Comparison of ENCODE assay signal across 13 cellular contexts in the genomic region with DNA sequence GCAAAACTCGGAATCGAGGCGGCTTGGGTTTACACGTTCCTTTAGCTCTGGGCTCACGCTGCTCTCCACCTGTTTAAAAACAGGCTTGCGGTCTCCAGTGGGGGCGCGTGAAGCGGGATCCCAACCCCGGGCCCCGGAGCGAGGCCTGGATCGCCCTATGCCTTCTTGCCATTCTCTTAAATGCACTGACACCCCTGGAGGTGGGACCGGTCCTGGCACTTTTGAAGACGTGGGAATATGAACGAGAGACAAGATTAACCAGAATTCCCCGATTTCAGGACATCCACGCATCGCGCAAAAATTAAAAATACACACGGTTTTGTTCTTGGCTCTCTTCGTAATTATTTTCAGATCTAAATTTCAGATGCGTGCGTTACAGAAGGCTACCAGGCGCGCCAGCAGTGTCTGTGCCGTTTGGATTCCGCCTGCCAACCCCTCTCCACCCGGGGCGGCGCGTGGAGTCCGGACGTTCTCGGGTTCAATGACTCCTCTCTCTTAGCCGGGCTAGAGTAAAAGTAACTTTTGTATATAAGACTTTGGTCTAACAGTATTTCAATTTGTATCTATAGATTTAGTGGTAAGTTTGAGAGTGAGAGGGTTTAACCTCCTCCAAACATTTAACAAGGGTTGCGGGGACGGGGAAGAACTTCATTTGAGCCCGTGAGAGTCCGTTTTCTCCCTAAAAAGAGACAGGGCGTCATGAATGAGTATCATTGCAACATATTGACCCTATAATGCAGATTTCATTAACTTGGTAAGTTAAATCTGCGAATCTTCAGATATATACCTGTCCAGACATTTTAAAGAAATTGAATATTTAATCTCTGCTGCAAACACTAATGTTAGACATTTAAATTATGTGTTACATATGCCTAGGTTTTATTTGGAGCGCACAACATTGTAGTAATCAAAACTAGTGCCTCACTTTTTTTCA. TPM values are rescaled to one million over a fixed set of nuclear protein-coding genes. Genes with fewer than 3 reads are reported as not detected.
A peak's percentile ranks its signal among the peaks of the same experiment; 100 is the strongest.
DNase-seq lines count a peak whose midpoint lies in the region; ATAC-seq and TF ChIP-seq lines count a peak whose summit lies in the region.
"Had no signal": no experiment of that assay in that cellular context is flagged by ENCODE, and none has a peak within 500 bp of the region (broad histone marks: within the 10 kb centered on the region; RNA-seq: fewer than 3 reads in every experiment).

No MANE protein-coding gene starts in this region.

- peak overlapping the region; percentile 75 for H2BK5ac ChIP-seq in IMR-90 (ENCODE audit: low read depth, low read length, poor library complexity, severe bottlenecking)

- no peaks in the 10 kb centered on the region for H3K79me2 ChIP-seq in neural cell (replicated peaks; ENCODE audit: insufficient read depth, low read length)

- H4K20me1 ChIP-seq in IMR-90 (ENCODE audit: insufficient read depth, low read length) = peaks cover 9% of the 10 kb centered on the region; the same call in 1 of the 2 replicates
- no peaks in the 10 kb centered on the region for H4K20me1 ChIP-seq in neural cell (ENCODE audit: insufficient read depth)

- H4K5ac ChIP-seq in IMR-90 (ENCODE audit: low read depth, low read length) = no peak overlapping the region

- H2AK5ac ChIP-seq in IMR-90 (ENCODE audit: low read depth, low read length) = peak overlapping the region; percentile 4

- peaks cover 16 to 47% of the 10 kb centered on the region in 2 experiments for H3K79me1 ChIP-seq in IMR-90 (ENCODE audit: low read depth in 1 of 2, low read length in 2 of 2)

- H3K9me3 ChIP-seq in IMR-90 (ENCODE audit: control insufficient read depth, insufficient read depth, low read length) (no peaks in the 10 kb centered on the region), neural cell (ENCODE audit: low read length) (no peaks in the 10 kb centered on the region)
- H3K9me3 ChIP-seq: ascending aorta had no signal

- no peak for ATAC-seq in IMR-90 (ENCODE audit: low read depth)
- no peak for ATAC-seq in HG02884 (IDR thresholded peaks at IDR 0.05; ENCODE audit: unreplicated experiment)

- H3K9ac ChIP-seq in IMR-90 (ENCODE audit: low read depth, low read length) (peak overlapping the region; percentile 58), neural cell (ENCODE audit: low read length) (no peak overlapping the region)

- peak overlapping the region; percentile 44 for H2BK120ac ChIP-seq in IMR-90 (ENCODE audit: low read depth, low read length)

- TF ChIP-seq RAD21 in IMR-90 (IDR thresholded peaks at IDR 0.05; ENCODE audit: low read length) = peak; percentile 7; the same call in 1 of the 2 replicates
- no peak for TF ChIP-seq RAD21 in neural cell (conservative IDR thresholded peaks at IDR 0.05)

- H3K23ac ChIP-seq in IMR-90 (ENCODE audit: low read depth, low read length) = peak overlapping the region; percentile 74

- H3K4me2 ChIP-seq in IMR-90 (ENCODE audit: low read depth, low read length) (peak overlapping the region; percentile 86), neural cell (ENCODE audit: low read length) (no peak overlapping the region)

- peak overlapping the region; percentile 12 to 27; a peak in 3 of 4 replicates for H4K8ac ChIP-seq in IMR-90 (ENCODE audit: low read depth in 2 of 2, low read length in 2 of 2)

- peak overlapping the region; percentile 45; the same call in 1 of the 2 replicates for H3K18ac ChIP-seq in IMR-90 (ENCODE audit: low read depth, low read length)

- CTCF ChIA-PET in IMR-90 (lab: Yijun Ruan, JAX) = interaction anchor here (1.2 kb wide), 1 partner anchor 228 kb away, joined by 4 read pairs; no protein-coding TSS in a partner anchor

- H2BK20ac ChIP-seq in IMR-90 (ENCODE audit: low read depth, low read length) = no peak overlapping the region

- H2AFZ ChIP-seq in IMR-90 (replicated peaks; ENCODE audit: low read length, poor library complexity) = peak overlapping the region; percentile 16
- no peak overlapping the region for H2AFZ ChIP-seq in neural cell (ENCODE audit: low read depth, low read length)

- no TSS peak for BruUV-seq in IMR-90 (replicated peaks; lab: Mats Ljungman, UMichigan)

- no peak overlapping the region for H2BK15ac ChIP-seq in IMR-90 (ENCODE audit: low read depth, low read length)

- peak overlapping the region; percentile 79 for H3K4ac ChIP-seq in IMR-90 (ENCODE audit: low read depth, low read length)

- no peak for TF ChIP-seq EP300 in neural cell (conservative IDR thresholded peaks at IDR 0.05; ENCODE audit: poor library complexity, severe bottlenecking)

- H3K4me1 ChIP-seq in IMR-90 (ENCODE audit: control insufficient read depth, insufficient read depth, low read length) = peaks cover 15% of the 10 kb centered on the region

- peak overlapping the region; percentile 20; the same call in 1 of the 2 replicates for H3K14ac ChIP-seq in IMR-90 (replicated peaks; ENCODE audit: low read depth, low read length)

- H2AK9ac ChIP-seq in IMR-90 (replicated peaks; ENCODE audit: low read depth, low read length, poor library complexity) = peak overlapping the region; percentile 33

- dilution Hi-C loops in IMR-90 (cut with HindIII; ENCODE audit: low sequenced_read_pairs, unreplicated experiment) = no loop called here

- 0 out of 2 replicates have a peak, but pooled peaks have one; percentile 7 for TF ChIP-seq POLR2A in IMR-90 (IDR thresholded peaks at IDR 0.05; ENCODE audit: low read depth, low read length)

- H3K27ac ChIP-seq in IMR-90 (ENCODE audit: insufficient read depth, low read length) (peak overlapping the region; percentile 44), dorsolateral prefrontal cortex (peak overlapping the region in 11 of 59 donors; percentile 9 to 73 (median 39)), neural cell (ENCODE audit: low read length) (no peak overlapping the region)
- H3K27ac ChIP-seq: ascending aorta had no signal

- in situ Hi-C loops in IMR-90 (cut with MboI; ENCODE audit: low sequenced_read_pairs) = loop anchor here (5.0 to 10.0 kb wide), 4 partner anchors 77 to 360 kb away; no protein-coding TSS in a partner anchor

- H3K4me3 ChIP-seq in IMR-90 (ENCODE audit: insufficient read depth, low read depth, low read length) = peak overlapping the region; percentile 37
- peak overlapping the region in 39 of 59 donors; percentile 1 to 63 (median 35) for H3K4me3 ChIP-seq in dorsolateral prefrontal cortex
- H3K4me3 ChIP-seq in neural cell (ENCODE audit: low read length) = no peak overlapping the region

- H3K56ac ChIP-seq in IMR-90 (ENCODE audit: extremely low read depth, insufficient read depth, low read length) = 0 out of 2 replicates have a peak overlapping the region, but pooled peaks have one; percentile 34

- no peaks in the 10 kb centered on the region for H3F3A ChIP-seq in neural cell (ENCODE audit: insufficient read depth, low read length, poor library complexity, severe bottlenecking)

- peak; percentile 58 for DNase-seq in NCI-H1092 treated with DMSO at 0.1 percent for 48 hours (lab: John Stamatoyannopoulos, UW)
- DNase-seq in NCI-H1092 (lab: John Stamatoyannopoulos, UW) = no peak
- DNase-seq in IMR-90 = no peak
- DNase-seq in dorsolateral prefrontal cortex = no peak
- no peak for DNase-seq in foreskin melanocyte
- DNase-seq in Ammon's horn (ENCODE audit: low spot score) = no peak
- DNase-seq: activated T-cell treated with anti-CD3 and anti-CD28 coated beads for 4 hours, DMS79, small intestine, trophoblast cell had no signal

- peak overlapping the region; percentile 50; the same call in 1 of the 2 replicates for H4K91ac ChIP-seq in IMR-90 (ENCODE audit: insufficient read depth, low read depth, low read length)

- H3K36me3 ChIP-seq in IMR-90 (ENCODE audit: control insufficient read depth, insufficient read depth, low read length) (peaks cover 8% of the 10 kb centered on the region; the same call in 1 of the 2 replicates), neural cell (ENCODE audit: insufficient read depth, low read length) (no peaks in the 10 kb centered on the region)

- H3K9me1 ChIP-seq in IMR-90 (ENCODE audit: insufficient read depth, low read length) = peaks cover 4% of the 10 kb centered on the region

- H3K9me2 ChIP-seq in neural cell (ENCODE audit: insufficient read depth, low read length) = no peaks in the 10 kb centered on the region

- peak; percentile 7; the same call in 1 of the 2 replicates for TF ChIP-seq CTCF in IMR-90 (conservative IDR thresholded peaks at IDR 0.05; ENCODE audit: low read depth, low read length)
- TF ChIP-seq CTCF in dorsolateral prefrontal cortex (IDR thresholded peaks at IDR 0.05 in 54 of 56, conservative IDR thresholded peaks at IDR 0.05 in 2 of 56; ENCODE audit: low read depth in 1 of 56, partially characterized antibody in 56 of 56) = no peak
- TF ChIP-seq CTCF in neural cell (IDR thresholded peaks at IDR 0.05; ENCODE audit: poor library complexity, severe bottlenecking) = no peak

- POLR2A ChIA-PET in IMR-90 (lab: Charles Lee; ENCODE audit: unreplicated experiment) = no interaction called here

- WGBS in IMR-90 (ENCODE audit: extremely low coverage in 2 of 2, insufficient read length in 1 of 2), 2 experiments = 47% methylated on average over 12 of the region's 43 CpGs; no CpG with 5 or more reads in 1 of the 2 experiments

- intact Hi-C loops in IMR-90 (cut with micrococcal nuclease) = no loop called here
- intact Hi-C loops in dorsolateral prefrontal cortex (cut with DNase I) = loop anchor here in 1 of 2 donors (10.0 kb wide), 2 partner anchors 150 to 230 kb away; no protein-coding TSS in a partner anchor

- H3K27me3 ChIP-seq in IMR-90 (ENCODE audit: control insufficient read depth, insufficient read depth, low read length) (no peaks in the 10 kb centered on the region), dorsolateral prefrontal cortex (peaks cover 16 to 96% (median 84%) of the 10 kb centered on the region in 45 donors), neural cell (ENCODE audit: insufficient read depth, low read depth, low read length) (peaks cover 89% of the 10 kb centered on the region)
- H3K27me3 ChIP-seq: ascending aorta had no signal

TF ChIP-seq in IMR-90, 13 proteins besides CTCF, POLR2A, EP300 and RAD21 (continues in another document):
- TF ChIP-seq CHD1 (IDR thresholded peaks at IDR 0.05; ENCODE audit: low read depth, low read length) = no peak

TF ChIP-seq in neural cell, 6 proteins besides CTCF, POLR2A, EP300 and RAD21 (continues in another document):
- no peak for TF ChIP-seq SMC3 (conservative IDR thresholded peaks at IDR 0.05; ENCODE audit: poor library complexity)

RNA-seq across cellular contexts. Expression of a gene that starts 3.8 kb away (rescaled TPM):
- total RNA-seq in IMR-90 (2012; rRNA removed) (3.2 and 6.4 TPM in 2 replicates), dorsolateral prefrontal cortex (10 to 100 TPM in 1 of 120 experiments, 1 to 10 TPM in 110, under 1 TPM in 9; 0.46 to 10.1 (median 2.2) TPM)
- polyA plus RNA-seq in IMR-90 (2012; rRNA removed) (23.1 and 28.3 TPM in 2 replicates), neural cell (not detected in 2 replicates)
- polyA plus RNA-seq in IMR-90 (2012; cell fraction: cytosol; rRNA removed) = 13.8 and 28.3 TPM in 2 replicates
- 16.9 and 18.6 TPM in 2 replicates for polyA plus RNA-seq in IMR-90 (2012; cell fraction: nucleus; rRNA removed; ENCODE audit: low replicate concordance)
- polyA minus RNA-seq in neural cell = not detected in 2 replicates

RNA-seq across cellular contexts. Expression of a gene that starts 53.5 kb away (rescaled TPM):
- 211 and 225 TPM in 2 replicates for total RNA-seq in IMR-90 (2012; rRNA removed)
- polyA plus RNA-seq in IMR-90 (2012; rRNA removed) = 410 and 443 TPM in 2 replicates
- 226 and 424 TPM in 2 replicates for polyA plus RNA-seq in IMR-90 (2012; cell fraction: cytosol; rRNA removed)
- 47.3 and 183 TPM in 2 replicates for polyA plus RNA-seq in IMR-90 (2012; cell fraction: nucleus; rRNA removed; ENCODE audit: low replicate concordance)
- 100 to 1,000 TPM; 164 to 273 (median 215) TPM for total RNA-seq in dorsolateral prefrontal cortex
- polyA plus RNA-seq in neural cell = 307 and 324 TPM in 2 replicates
- 152 and 187 TPM in 2 replicates for polyA minus RNA-seq in neural cell
